In the genomic region with DNA sequence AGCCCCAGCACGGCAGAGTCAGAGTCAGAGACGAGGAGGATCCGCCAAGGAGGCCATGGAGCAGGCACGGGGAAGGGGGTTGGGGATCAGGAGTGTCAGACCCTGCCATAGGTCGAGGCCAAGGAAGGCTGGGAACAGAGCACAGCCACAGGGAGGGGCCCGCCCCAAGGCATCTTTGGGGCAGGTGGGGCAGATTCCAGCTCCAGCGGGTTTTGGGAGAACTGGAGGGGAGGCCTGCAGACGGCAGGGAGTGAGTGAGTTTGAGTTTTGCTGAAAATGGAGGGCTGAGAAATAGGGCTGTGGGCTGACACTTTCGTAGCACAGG, we compare ENCODE assay signal across 20 cellular contexts. TPM values are rescaled to one million over a fixed set of nuclear protein-coding genes. Genes with fewer than 3 reads are reported as not detected.
DNase-seq lines count a peak whose midpoint lies in the region; ATAC-seq, FAIRE-seq and TF ChIP-seq lines count a peak whose summit lies in the region.
"Had no signal": no experiment of that assay in that cellular context is flagged by ENCODE, and none has a peak within 500 bp of the region (broad histone marks: within the 10 kb centered on the region; RNA-seq: fewer than 3 reads in every experiment).

No MANE protein-coding gene starts in this region.

- TF ChIP-seq POLR2A in sigmoid colon (IDR thresholded peaks at IDR 0.05), result no peak

- ATAC-seq in stimulated activated memory B cell treated with anti-CD40 and anti-IgM and Interleukin-4, amounts not matched to agents 10 μg/mL and 1 μg/mL and 100 μg/mL, for 72 hours, result no peak

- CTCF ChIA-PET in activated CD4-positive, alpha-beta T cell treated with anti-CD3 and anti-CD28 coated beads, Interleukin-2, amount 10 ng/mL, durations not matched to agents 7 days and 5 days (lab: Charles Lee), result no interaction called here

- no peaks in the 10 kb centered on the region for H3K27me3 Mint-ChIP-seq in activated CD4-positive, alpha-beta T cell treated with anti-CD3 and anti-CD28 coated beads, Interleukin-2, amount 10 ng/mL, durations not matched to agents 7 days and 5 days
- H3K27me3 Mint-ChIP-seq in activated CD4-positive, alpha-beta T cell treated with anti-CD3 and anti-CD28 coated beads, Interleukin-2, amount 10 ng/mL, durations not matched to agents 24 days and 14 days, result peaks cover under 1% of the 10 kb centered on the region
- peaks cover 64% of the 10 kb centered on the region for H3K27me3 Mint-ChIP-seq in stimulated activated memory B cell treated with anti-CD40 and anti-IgM and Interleukin-4, amounts not matched to agents 10 μg/mL and 1 μg/mL and 100 μg/mL, for 72 hours
- peaks cover 12% of the 10 kb centered on the region for H3K27me3 Mint-ChIP-seq in HFFc6 (ENCODE audit: insufficient read depth)

- H3K9ac ChIP-seq in kidney (ENCODE audit: low read length in 2 of 2), result no peak overlapping the region

- DNase-seq in activated CD4-positive, alpha-beta T cell treated with anti-CD3 and anti-CD28 coated beads, Interleukin-2, amount 10 ng/mL, durations not matched to agents 7 days and 5 days, result no peak
- DNase-seq in activated CD4-positive, alpha-beta T cell treated with anti-CD3 and anti-CD28 coated beads, Interleukin-2, amount 10 ng/mL, durations not matched to agents 24 days and 14 days, result no peak
- DNase-seq in H7 (peak; percentile 70), kidney (peak; percentile 46), sigmoid colon (no peak), NCI-H524 treated with DMSO at 0.1 percent for 48 hours (lab: John Stamatoyannopoulos, UW) (no peak), HFFc6 (no peak)
- DNase-seq: CD4-positive, CD25-positive, alpha-beta regulatory T cell; GF-D8; IMR-90; NCI-H2107; NCI-H2227 treated with DMSO at 0.1 percent for 48 hours; NCI-H82; SIG-M5 had no signal

- H3K36me3 ChIP-seq in H7 (replicated peaks; ENCODE audit: control insufficient read depth, insufficient read depth, low read length) (no peaks in the 10 kb centered on the region), kidney (ENCODE audit: control insufficient read depth in 1 of 2, insufficient read depth in 2 of 2, low read length in 2 of 2) (no peaks in the 10 kb centered on the region), sigmoid colon (no peaks in the 10 kb centered on the region)

- H3K36me3 Mint-ChIP-seq in activated CD4-positive, alpha-beta T cell treated with anti-CD3 and anti-CD28 coated beads, Interleukin-2, amount 10 ng/mL, durations not matched to agents 7 days and 5 days (ENCODE audit: low read depth), result no peaks in the 10 kb centered on the region
- no peaks in the 10 kb centered on the region for H3K36me3 Mint-ChIP-seq in activated CD4-positive, alpha-beta T cell treated with anti-CD3 and anti-CD28 coated beads, Interleukin-2, amount 10 ng/mL, durations not matched to agents 24 days and 14 days (ENCODE audit: low read depth)
- peaks cover 5% of the 10 kb centered on the region for H3K36me3 Mint-ChIP-seq in stimulated activated memory B cell treated with anti-CD40 and anti-IgM and Interleukin-4, amounts not matched to agents 10 μg/mL and 1 μg/mL and 100 μg/mL, for 72 hours
- H3K36me3 Mint-ChIP-seq in HFFc6 (ENCODE audit: low read depth), result no peaks in the 10 kb centered on the region

- no peak overlapping the region for H3K4me3 Mint-ChIP-seq in activated CD4-positive, alpha-beta T cell treated with anti-CD3 and anti-CD28 coated beads, Interleukin-2, amount 10 ng/mL, durations not matched to agents 7 days and 5 days
- no peak overlapping the region for H3K4me3 Mint-ChIP-seq in activated CD4-positive, alpha-beta T cell treated with anti-CD3 and anti-CD28 coated beads, Interleukin-2, amount 10 ng/mL, durations not matched to agents 24 days and 14 days
- no peak overlapping the region for H3K4me3 Mint-ChIP-seq in stimulated activated memory B cell treated with anti-CD40 and anti-IgM and Interleukin-4, amounts not matched to agents 10 μg/mL and 1 μg/mL and 100 μg/mL, for 72 hours
- H3K4me3 Mint-ChIP-seq in HFFc6, result no peak overlapping the region
- H3K4me3 Mint-ChIP-seq: CD4-positive, CD25-positive, alpha-beta regulatory T cell had no signal

- no peak overlapping the region for H3K4me3 ChIP-seq in H7 (ENCODE audit: insufficient read depth, low read depth, low read length)
- H3K4me3 ChIP-seq in kidney (ENCODE audit: low read length in 2 of 2), result no peak overlapping the region
- H3K4me3 ChIP-seq in sigmoid colon, result no peak overlapping the region

- peaks cover 0 to 4% of the 10 kb centered on the region in 2 donors for H3K4me1 ChIP-seq in kidney (ENCODE audit: control insufficient read depth in 1 of 2, insufficient read depth in 1 of 2, low read depth in 1 of 2, low read length in 2 of 2)
- peaks cover 0 to 17% (median 16%) of the 10 kb centered on the region in 4 donors for H3K4me1 ChIP-seq in sigmoid colon
- H3K4me1 ChIP-seq: Caco-2 had no signal

- intact Hi-C loops in activated CD4-positive, alpha-beta T cell treated with anti-CD3 and anti-CD28 coated beads, Interleukin-2, amount 10 ng/mL, durations not matched to agents 24 days and 14 days (cut with micrococcal nuclease), result no loop called here
- intact Hi-C loops in kidney (cut with DNase I) (no loop called here), sigmoid colon (cut with DNase I) (no loop called here)

- peak overlapping the region; percentile 62 for H3K27ac Mint-ChIP-seq in activated CD4-positive, alpha-beta T cell treated with anti-CD3 and anti-CD28 coated beads, Interleukin-2, amount 10 ng/mL, durations not matched to agents 7 days and 5 days
- H3K27ac Mint-ChIP-seq in activated CD4-positive, alpha-beta T cell treated with anti-CD3 and anti-CD28 coated beads, Interleukin-2, amount 10 ng/mL, durations not matched to agents 24 days and 14 days, result no peak overlapping the region
- H3K27ac Mint-ChIP-seq in stimulated activated memory B cell treated with anti-CD40 and anti-IgM and Interleukin-4, amounts not matched to agents 10 μg/mL and 1 μg/mL and 100 μg/mL, for 72 hours, result no peak overlapping the region
- H3K27ac Mint-ChIP-seq in HFFc6, result no peak overlapping the region
- H3K27ac Mint-ChIP-seq: CD4-positive, CD25-positive, alpha-beta regulatory T cell had no signal

- 74 to 79% methylated on average over 9 of the region's 9 CpGs for WGBS in sigmoid colon, 2 donors

- peaks cover 9% of the 10 kb centered on the region for H3K4me1 Mint-ChIP-seq in activated CD4-positive, alpha-beta T cell treated with anti-CD3 and anti-CD28 coated beads, Interleukin-2, amount 10 ng/mL, durations not matched to agents 7 days and 5 days
- H3K4me1 Mint-ChIP-seq in activated CD4-positive, alpha-beta T cell treated with anti-CD3 and anti-CD28 coated beads, Interleukin-2, amount 10 ng/mL, durations not matched to agents 24 days and 14 days, result peaks cover 2% of the 10 kb centered on the region
- peaks cover 12% of the 10 kb centered on the region for H3K4me1 Mint-ChIP-seq in stimulated activated memory B cell treated with anti-CD40 and anti-IgM and Interleukin-4, amounts not matched to agents 10 μg/mL and 1 μg/mL and 100 μg/mL, for 72 hours
- H3K4me1 Mint-ChIP-seq in HFFc6 (ENCODE audit: low read depth), result no peaks in the 10 kb centered on the region; the same call in 1 of the 2 replicates

- TF ChIP-seq CTCF in kidney (IDR thresholded peaks at IDR 0.05; ENCODE audit: borderline replicate concordance, extremely low read depth, insufficient read depth) (no peak), sigmoid colon (IDR thresholded peaks at IDR 0.05) (no peak), HFFc6 (IDR thresholded peaks at IDR 0.05) (no peak)

- TF ChIP-seq EP300 in sigmoid colon (IDR thresholded peaks at IDR 0.05), result no peak

- no peak for FAIRE-seq in kidney (lab: Jason Lieb, UNC)
- FAIRE-seq: GM19239, H54, HTR-8/SVneo had no signal

- POLR2A ChIA-PET in activated CD4-positive, alpha-beta T cell treated with anti-CD3 and anti-CD28 coated beads, Interleukin-2, amount 10 ng/mL, durations not matched to agents 7 days and 5 days (lab: Charles Lee), result no interaction called here

- H3K9me3 ChIP-seq in kidney (ENCODE audit: control insufficient read depth in 1 of 2, low read length in 2 of 2) (no peaks in the 10 kb centered on the region), sigmoid colon (no peaks in the 10 kb centered on the region)

- H3K27me3 ChIP-seq in H7 (ENCODE audit: control insufficient read depth, insufficient read depth, low read length) (no peaks in the 10 kb centered on the region), sigmoid colon (no peaks in the 10 kb centered on the region)

- H3K9me3 Mint-ChIP-seq in activated CD4-positive, alpha-beta T cell treated with anti-CD3 and anti-CD28 coated beads, Interleukin-2, amount 10 ng/mL, durations not matched to agents 7 days and 5 days, result no peaks in the 10 kb centered on the region
- H3K9me3 Mint-ChIP-seq in activated CD4-positive, alpha-beta T cell treated with anti-CD3 and anti-CD28 coated beads, Interleukin-2, amount 10 ng/mL, durations not matched to agents 24 days and 14 days, result no peaks in the 10 kb centered on the region
- no peaks in the 10 kb centered on the region for H3K9me3 Mint-ChIP-seq in stimulated activated memory B cell treated with anti-CD40 and anti-IgM and Interleukin-4, amounts not matched to agents 10 μg/mL and 1 μg/mL and 100 μg/mL, for 72 hours
- H3K9me3 Mint-ChIP-seq in HFFc6, result peaks cover 1% of the 10 kb centered on the region; the same call in 1 of the 2 replicates
- H3K9me3 Mint-ChIP-seq: CD4-positive, CD25-positive, alpha-beta regulatory T cell had no signal

- no peak overlapping the region for H3K27ac ChIP-seq in kidney (ENCODE audit: low read depth in 2 of 2, low read length in 2 of 2)
- peak overlapping the region in 3 of 4 donors; percentile 62 to 79 (median 74) for H3K27ac ChIP-seq in sigmoid colon
- H3K27ac ChIP-seq: 22Rv1 had no signal

RNA-seq across cellular contexts. Expression of gene STK32C, which starts 13.6 kb away (rescaled TPM):
- 10 to 100 TPM; 11.1 to 15.2 TPM for total RNA-seq in activated CD4-positive, alpha-beta T cell treated with anti-CD3 and anti-CD28 coated beads, Interleukin-2, amount 10 ng/mL, durations not matched to agents 7 days and 5 days
- 15.2 and 18.4 TPM in 2 replicates for total RNA-seq in activated CD4-positive, alpha-beta T cell treated with anti-CD3 and anti-CD28 coated beads, Interleukin-2, amount 10 ng/mL, durations not matched to agents 24 days and 14 days
- 24.9 and 31.4 TPM in 2 replicates for total RNA-seq in H7 (2014; rRNA removed; shearing (Covaris generic))
- 14.4 TPM for total RNA-seq in kidney
- polyA plus RNA-seq in kidney (ENCODE audit: insufficient read depth, low read depth, low replicate concordance), result 11.6 TPM
- total RNA-seq in sigmoid colon, result 1 to 10 TPM; 4.3 to 8.4 (median 6.1) TPM
- polyA plus RNA-seq in sigmoid colon, result 10 to 100 TPM; 10.4 to 12.8 (median 12.6) TPM
- total RNA-seq in HFFc6 (2021; fragmentation: NEBNext Ultra II Directional; extraction: Animal tissue kit (Norgen Biotek cat#: 25700)), result 1 to 10 TPM; 5.5 to 8.3 (median 7.2) TPM

RNA-seq across cellular contexts. Expression of gene LRRC27, which starts 37.8 kb away (rescaled TPM):
- total RNA-seq in activated CD4-positive, alpha-beta T cell treated with anti-CD3 and anti-CD28 coated beads, Interleukin-2, amount 10 ng/mL, durations not matched to agents 7 days and 5 days, result 1 to 10 TPM; 4.4 to 6.1 TPM
- 2.3 and 3.3 TPM in 2 replicates for total RNA-seq in activated CD4-positive, alpha-beta T cell treated with anti-CD3 and anti-CD28 coated beads, Interleukin-2, amount 10 ng/mL, durations not matched to agents 24 days and 14 days
- total RNA-seq in H7 (2014; rRNA removed; shearing (Covaris generic)), result 4.0 and 5.7 TPM in 2 replicates
- total RNA-seq in kidney, result 14.6 TPM
- polyA plus RNA-seq in kidney (ENCODE audit: insufficient read depth, low read depth, low replicate concordance), result 14.4 TPM
- 10 to 100 TPM in 1 of 4 donors, 1 to 10 TPM in 3; 6.1 to 15.5 (median 8.1) TPM for total RNA-seq in sigmoid colon
- 1 to 10 TPM; 1.4 to 6.2 (median 1.8) TPM for polyA plus RNA-seq in sigmoid colon
- total RNA-seq in HFFc6 (2021; fragmentation: NEBNext Ultra II Directional; extraction: Animal tissue kit (Norgen Biotek cat#: 25700)), result 1 to 10 TPM; 4.7 to 6.7 (median 6.0) TPM

Comparison
In these comparisons a context has a peak if more than half of its experiments do, and no peak if none do; other contexts are left out.
1. DNase-seq: peak in H7 (single experiment) and kidney (single experiment); none in activated CD4-positive, alpha-beta T cell treated with anti-CD3 and anti-CD28 coated beads, Interleukin-2, amount 10 ng/mL, durations not matched to agents 7 days and 5 days (single experiment), activated CD4-positive, alpha-beta T cell treated with anti-CD3 and anti-CD28 coated beads, Interleukin-2, amount 10 ng/mL, durations not matched to agents 24 days and 14 days (single experiment), sigmoid colon (single experiment), NCI-H524 treated with DMSO at 0.1 percent for 48 hours (single experiment) and HFFc6 (single experiment).
2. H3K27ac ChIP-seq: peak in sigmoid colon (3 of 4); none in kidney (0 of 2).